Comparison of ENCODE assay signal across 21 cellular contexts in genomic region chr4:92270908-92271307, GRCh38. TPM values are rescaled to one million over a fixed set of nuclear protein-coding genes. Genes with fewer than 3 reads are reported as not detected.
DNase-seq lines count a peak whose midpoint lies in the region; ATAC-seq and TF ChIP-seq lines count a peak whose summit lies in the region.
"Had no signal": no experiment of that assay in that cellular context is flagged by ENCODE, and none has a peak within 500 bp of the region (broad histone marks: within the 10 kb centered on the region; RNA-seq: fewer than 3 reads in every experiment).

No MANE protein-coding gene starts in this region.

- no peaks in the 10 kb centered on the region for H3K27me3 Mint-ChIP-seq in activated CD4-positive, alpha-beta memory T cell treated with anti-CD3 and anti-CD28 coated beads, Interleukin-2, amount 10 ng/mL, durations not matched to agents 7 days and 5 days
- H3K27me3 Mint-ChIP-seq: activated CD8-positive, alpha-beta memory T cell treated with anti-CD3 and anti-CD28 coated beads, Interleukin-2, amount 10 ng/mL, durations not matched to agents 7 days and 5 days; activated naive CD4-positive, alpha-beta T cell treated with anti-CD3 and anti-CD28 coated beads, Interleukin-2, amount 10 ng/mL, durations not matched to agents 7 days and 5 days; central memory CD8-positive, alpha-beta T cell; IgD-negative memory B cell; naive thymus-derived CD4-positive, alpha-beta T cell had no signal

- no peak for ATAC-seq in gastrocnemius medialis
- ATAC-seq: activated CD8-positive, alpha-beta memory T cell treated with anti-CD3 and anti-CD28 coated beads, Interleukin-2, amount 10 ng/mL, durations not matched to agents 7 days and 5 days; left lobe of liver; naive thymus-derived CD4-positive, alpha-beta T cell had no signal

- POLR2A ChIA-PET in activated CD4-positive, alpha-beta memory T cell treated with anti-CD3 and anti-CD28 coated beads, Interleukin-2, amount 10 ng/mL, durations not matched to agents 7 days and 5 days (lab: Charles Lee) = no interaction called here

- H3K27ac ChIP-seq in HUES64 (ENCODE audit: low read depth, low read length) = peak overlapping the region; percentile 90
- H3K27ac ChIP-seq in brain microvascular endothelial cell = no peak overlapping the region
- no peak overlapping the region for H3K27ac ChIP-seq in gastrocnemius medialis
- H3K27ac ChIP-seq in dorsolateral prefrontal cortex = no peak overlapping the region
- H3K27ac ChIP-seq: right atrium auricular region, thyroid gland had no signal

- no peak overlapping the region for H3K4me3 Mint-ChIP-seq in activated CD4-positive, alpha-beta memory T cell treated with anti-CD3 and anti-CD28 coated beads, Interleukin-2, amount 10 ng/mL, durations not matched to agents 7 days and 5 days
- H3K4me3 Mint-ChIP-seq: activated CD8-positive, alpha-beta memory T cell treated with anti-CD3 and anti-CD28 coated beads, Interleukin-2, amount 10 ng/mL, durations not matched to agents 7 days and 5 days; activated naive CD4-positive, alpha-beta T cell treated with anti-CD3 and anti-CD28 coated beads, Interleukin-2, amount 10 ng/mL, durations not matched to agents 7 days and 5 days; central memory CD8-positive, alpha-beta T cell; IgD-negative memory B cell; naive thymus-derived CD4-positive, alpha-beta T cell had no signal

- H3K36me3 Mint-ChIP-seq in activated CD4-positive, alpha-beta memory T cell treated with anti-CD3 and anti-CD28 coated beads, Interleukin-2, amount 10 ng/mL, durations not matched to agents 7 days and 5 days (ENCODE audit: low read depth) = no peaks in the 10 kb centered on the region
- H3K36me3 Mint-ChIP-seq: activated CD8-positive, alpha-beta memory T cell treated with anti-CD3 and anti-CD28 coated beads, Interleukin-2, amount 10 ng/mL, durations not matched to agents 7 days and 5 days; activated naive CD4-positive, alpha-beta T cell treated with anti-CD3 and anti-CD28 coated beads, Interleukin-2, amount 10 ng/mL, durations not matched to agents 7 days and 5 days; IgD-negative memory B cell; naive thymus-derived CD4-positive, alpha-beta T cell had no signal

- no peaks in the 10 kb centered on the region for H3K4me1 Mint-ChIP-seq in activated CD4-positive, alpha-beta memory T cell treated with anti-CD3 and anti-CD28 coated beads, Interleukin-2, amount 10 ng/mL, durations not matched to agents 7 days and 5 days
- H3K4me1 Mint-ChIP-seq: activated CD8-positive, alpha-beta memory T cell treated with anti-CD3 and anti-CD28 coated beads, Interleukin-2, amount 10 ng/mL, durations not matched to agents 7 days and 5 days; activated naive CD4-positive, alpha-beta T cell treated with anti-CD3 and anti-CD28 coated beads, Interleukin-2, amount 10 ng/mL, durations not matched to agents 7 days and 5 days; central memory CD8-positive, alpha-beta T cell; IgD-negative memory B cell; naive thymus-derived CD4-positive, alpha-beta T cell had no signal

- H3K9me3 ChIP-seq in HUES64 (ENCODE audit: insufficient read depth, low read depth, low read length) = no peaks in the 10 kb centered on the region
- no peaks in the 10 kb centered on the region for H3K9me3 ChIP-seq in gastrocnemius medialis
- H3K9me3 ChIP-seq: right atrium auricular region, thyroid gland had no signal

- H3K27me3 ChIP-seq in HUES64 (ENCODE audit: insufficient read depth, low read length) = no peaks in the 10 kb centered on the region
- no peaks in the 10 kb centered on the region for H3K27me3 ChIP-seq in brain microvascular endothelial cell (replicated peaks)
- no peaks in the 10 kb centered on the region for H3K27me3 ChIP-seq in gastrocnemius medialis
- H3K27me3 ChIP-seq in dorsolateral prefrontal cortex = no peaks in the 10 kb centered on the region
- H3K27me3 ChIP-seq: right atrium auricular region, thyroid gland had no signal

- TF ChIP-seq CTCF in brain microvascular endothelial cell (IDR thresholded peaks at IDR 0.05; ENCODE audit: low read depth, low read length, missing control alignments) (peak; percentile 19), gastrocnemius medialis (IDR thresholded peaks at IDR 0.05 in 4 of 5, conservative IDR thresholded peaks at IDR 0.05 in 1 of 5) (no peak), dorsolateral prefrontal cortex (IDR thresholded peaks at IDR 0.05 in 54 of 56, conservative IDR thresholded peaks at IDR 0.05 in 2 of 56; ENCODE audit: low read depth in 1 of 56, partially characterized antibody in 56 of 56) (no peak)

- TF ChIP-seq POLR2A in gastrocnemius medialis (IDR thresholded peaks at IDR 0.05) = no peak

- H3K4me3 ChIP-seq in HUES64 (ENCODE audit: low read length) (peak overlapping the region; percentile 48), brain microvascular endothelial cell (ENCODE audit: low read depth, low read length) (no peak overlapping the region), gastrocnemius medialis (no peak overlapping the region), dorsolateral prefrontal cortex (no peak overlapping the region)
- H3K4me3 ChIP-seq: right atrium auricular region, thyroid gland had no signal

- in situ Hi-C loops in brain microvascular endothelial cell (cut with HindIII; ENCODE audit: low pct_ligation_motif_present, low sequenced_read_pairs) (no loop called here), gastrocnemius medialis (cut with MboI; ENCODE audit: low sequenced_read_pairs in 4 of 4) (no loop called here)

- H3K9ac ChIP-seq in HUES64 (ENCODE audit: low read depth, low read length) = peak overlapping the region; percentile 71

- no peak overlapping the region for H3K27ac Mint-ChIP-seq in activated CD4-positive, alpha-beta memory T cell treated with anti-CD3 and anti-CD28 coated beads, Interleukin-2, amount 10 ng/mL, durations not matched to agents 7 days and 5 days
- H3K27ac Mint-ChIP-seq: activated CD8-positive, alpha-beta memory T cell treated with anti-CD3 and anti-CD28 coated beads, Interleukin-2, amount 10 ng/mL, durations not matched to agents 7 days and 5 days; activated naive CD4-positive, alpha-beta T cell treated with anti-CD3 and anti-CD28 coated beads, Interleukin-2, amount 10 ng/mL, durations not matched to agents 7 days and 5 days; IgD-negative memory B cell; naive thymus-derived CD4-positive, alpha-beta T cell had no signal

- H3K36me3 ChIP-seq in HUES64 (ENCODE audit: insufficient read depth, low read length) (peaks cover 78% of the 10 kb centered on the region), brain microvascular endothelial cell (replicated peaks) (no peaks in the 10 kb centered on the region), gastrocnemius medialis (no peaks in the 10 kb centered on the region)
- H3K36me3 ChIP-seq: right atrium auricular region, thyroid gland had no signal

- intact Hi-C loops in gastrocnemius medialis (cut with DNase I; ENCODE audit: low total_unique reads) (no loop called here), dorsolateral prefrontal cortex (cut with DNase I) (no loop called here)

- peaks cover 4% of the 10 kb centered on the region for H3K9me3 Mint-ChIP-seq in activated CD4-positive, alpha-beta memory T cell treated with anti-CD3 and anti-CD28 coated beads, Interleukin-2, amount 10 ng/mL, durations not matched to agents 7 days and 5 days
- H3K9me3 Mint-ChIP-seq: activated naive CD4-positive, alpha-beta T cell treated with anti-CD3 and anti-CD28 coated beads, Interleukin-2, amount 10 ng/mL, durations not matched to agents 7 days and 5 days; IgD-negative memory B cell had no signal

- DNase-seq in ELF-1 (ENCODE audit: low read depth, low spot score) (peak; percentile 19), brain microvascular endothelial cell (no peak), kidney glomerular epithelial cell (lab: John Stamatoyannopoulos, UW) (peak; percentile 9), gastrocnemius medialis (no peak), dorsolateral prefrontal cortex (no peak), superior temporal gyrus (ENCODE audit: extremely low spot score) (no peak)
- no peak for DNase-seq in activated CD4-positive, alpha-beta memory T cell treated with anti-CD3 and anti-CD28 coated beads, Interleukin-2, amount 10 ng/mL, durations not matched to agents 7 days and 5 days
- DNase-seq: activated CD8-positive, alpha-beta memory T cell treated with anti-CD3 and anti-CD28 coated beads, Interleukin-2, amount 10 ng/mL, durations not matched to agents 7 days and 5 days; activated naive CD4-positive, alpha-beta T cell treated with anti-CD3 and anti-CD28 coated beads, Interleukin-2, amount 10 ng/mL, durations not matched to agents 7 days and 5 days; C1 segment of cervical spinal cord; GF-D8; naive thymus-derived CD4-positive, alpha-beta T cell; NCI-H510A; T-helper 1 cell; thyroid gland had no signal

- CTCF ChIA-PET in activated CD4-positive, alpha-beta memory T cell treated with anti-CD3 and anti-CD28 coated beads, Interleukin-2, amount 10 ng/mL, durations not matched to agents 7 days and 5 days (lab: Charles Lee) = no interaction called here

- peaks cover 43% of the 10 kb centered on the region for H3K4me1 ChIP-seq in HUES64 (ENCODE audit: insufficient read depth, low read length)
- H3K4me1 ChIP-seq in gastrocnemius medialis = no peaks in the 10 kb centered on the region
- H3K4me1 ChIP-seq: right atrium auricular region had no signal

- 48% methylated on average over 2 of the region's 2 CpGs for WGBS in HUES64

RNA-seq across cellular contexts. Expression of gene GRID2, which starts 32.9 kb away (rescaled TPM):
- 13.6 TPM for polyA plus RNA-seq in HUES64 (2013, experiment 1 of 2)
- polyA plus RNA-seq in HUES64 (2013, experiment 2 of 2) = 12.9 TPM
- not detected for total RNA-seq in activated CD4-positive, alpha-beta memory T cell treated with anti-CD3 and anti-CD28 coated beads, Interleukin-2, amount 10 ng/mL, durations not matched to agents 7 days and 5 days
- total RNA-seq in gastrocnemius medialis = not detected
- total RNA-seq in dorsolateral prefrontal cortex = 10 to 100 TPM in 93 of 120 experiments, 1 to 10 TPM in 27; 4.0 to 21.4 (median 12.2) TPM
- total RNA-seq: activated CD8-positive, alpha-beta memory T cell treated with anti-CD3 and anti-CD28 coated beads, Interleukin-2, amount 10 ng/mL, durations not matched to agents 7 days and 5 days; glomerular endothelial cell; left lobe of liver; naive thymus-derived CD4-positive, alpha-beta T cell had no signal
- polyA plus RNA-seq: IgD-negative memory B cell; naive thymus-derived CD4-positive, alpha-beta T cell had no signal

Comparison
In these comparisons a context has a peak if more than half of its experiments do, and no peak if none do; other contexts are left out.
1. DNase-seq: peak in ELF-1 (single experiment) and kidney glomerular epithelial cell (single experiment); none in brain microvascular endothelial cell (single experiment), activated CD4-positive, alpha-beta memory T cell treated with anti-CD3 and anti-CD28 coated beads, Interleukin-2, amount 10 ng/mL, durations not matched to agents 7 days and 5 days (single experiment), gastrocnemius medialis (0 of 2), dorsolateral prefrontal cortex (0 of 10) and superior temporal gyrus (single experiment).
2. RNA of gene GRID2, which starts 32.9 kb away (total RNA-seq): 4.0 to 21.4 TPM in dorsolateral prefrontal cortex; not detected in activated CD4-positive, alpha-beta memory T cell treated with anti-CD3 and anti-CD28 coated beads, Interleukin-2, amount 10 ng/mL, durations not matched to agents 7 days and 5 days and not detected in gastrocnemius medialis; every median in the first group is over 4 times any median in the second.